ENCODE assay signal across 27 cellular contexts in genomic region chr11:117923275-117923674, GRCh38. TPM values are rescaled to one million over a fixed set of nuclear protein-coding genes. Genes with fewer than 3 reads are reported as not detected.
"Had no signal": no experiment of that assay in that cellular context is flagged by ENCODE, and none has a peak within 500 bp of the region (broad histone marks: within the 10 kb centered on the region; RNA-seq: fewer than 3 reads in every experiment).

No MANE protein-coding gene starts in this region.

- H3K9me3 ChIP-seq: left lung, neutrophil, ovary, prostate gland, tibial nerve, uterus had no signal

- H3K36me3 Mint-ChIP-seq: naive thymus-derived CD8-positive, alpha-beta T cell; stimulated activated memory B cell treated with anti-CD40 and anti-IgM and Interleukin-4, amounts not matched to agents 10 μg/mL and 1 μg/mL and 100 μg/mL, for 72 hours; type B pancreatic cell had no signal

- H3K9me3 Mint-ChIP-seq: naive thymus-derived CD8-positive, alpha-beta T cell; nephron; neural crest cell; stimulated activated memory B cell treated with anti-CD40 and anti-IgM and Interleukin-4, amounts not matched to agents 10 μg/mL and 1 μg/mL and 100 μg/mL, for 72 hours; stimulated activated naive CD8-positive, alpha-beta T cell treated with anti-CD3 and anti-CD28 coated beads, Interleukin-15, amount 100 ng/mL, for 72 hours; type B pancreatic cell had no signal

- DNase-seq: hippocampal formation; left colon; left lung; naive thymus-derived CD8-positive, alpha-beta T cell; occipital lobe; retina; right cardiac atrium; small intestine; stimulated activated CD4-positive, alpha-beta T cell treated with anti-CD3 and anti-CD28 coated beads, Interleukin-1b, Interleukin-23, amount 100 ng/mL, for 48 hours; stimulated activated CD4-positive, alpha-beta T cell treated with anti-CD3 and anti-CD28 coated beads, Interleukin-2, amount 100 ng/mL, for 48 hours; stimulated activated CD4-positive, alpha-beta T cell treated with anti-CD3 and anti-CD28 coated beads, Interleukin-4, amount 100 ng/mL, for 4 hours; stimulated activated CD8-positive, alpha-beta memory T cell treated with anti-CD3 and anti-CD28 coated beads, Interleukin-4, amount 100 ng/mL, for 48 hours; stimulated activated naive CD4-positive, alpha-beta T cell treated with Interleukin-2 at 50 U/mL for 16 hours; stimulated activated naive CD8-positive, alpha-beta T cell treated with anti-CD3 and anti-CD28 coated beads, Interleukin-15, amount 100 ng/mL, for 72 hours; substantia nigra; uterus had no signal

- H3K27ac ChIP-seq: left lung, neutrophil, ovary, prostate gland, tibial nerve, uterus had no signal

- H3K36me3 ChIP-seq: left lung, neutrophil, ovary, prostate gland, tibial nerve, uterus had no signal

- H3K27me3 Mint-ChIP-seq: naive thymus-derived CD8-positive, alpha-beta T cell; stimulated activated memory B cell treated with anti-CD40 and anti-IgM and Interleukin-4, amounts not matched to agents 10 μg/mL and 1 μg/mL and 100 μg/mL, for 72 hours; stimulated activated naive CD8-positive, alpha-beta T cell treated with anti-CD3 and anti-CD28 coated beads, Interleukin-15, amount 100 ng/mL, for 72 hours had no signal

- H3K27me3 ChIP-seq: left lung, neutrophil, ovary, tibial nerve, uterus had no signal

- ATAC-seq: left colon; left lung; naive thymus-derived CD8-positive, alpha-beta T cell; right cardiac atrium; sciatic nerve; stimulated activated memory B cell treated with anti-CD40 and anti-IgM and Interleukin-4, amounts not matched to agents 10 μg/mL and 1 μg/mL and 100 μg/mL, for 72 hours; stimulated activated naive CD8-positive, alpha-beta T cell treated with anti-CD3 and anti-CD28 coated beads, Interleukin-15, amount 100 ng/mL, for 72 hours had no signal

- H3K4me3 Mint-ChIP-seq: naive thymus-derived CD8-positive, alpha-beta T cell; nephron; neural crest cell; stimulated activated memory B cell treated with anti-CD40 and anti-IgM and Interleukin-4, amounts not matched to agents 10 μg/mL and 1 μg/mL and 100 μg/mL, for 72 hours; stimulated activated naive CD8-positive, alpha-beta T cell treated with anti-CD3 and anti-CD28 coated beads, Interleukin-15, amount 100 ng/mL, for 72 hours; type B pancreatic cell had no signal

- H3K4me1 ChIP-seq: left lung, prostate gland, tibial nerve, uterus had no signal

- H3K4me3 ChIP-seq: left lung, lung, ovary, prostate gland, tibial nerve, uterus had no signal

- H3K27ac Mint-ChIP-seq: naive thymus-derived CD8-positive, alpha-beta T cell; nephron; stimulated activated memory B cell treated with anti-CD40 and anti-IgM and Interleukin-4, amounts not matched to agents 10 μg/mL and 1 μg/mL and 100 μg/mL, for 72 hours; type B pancreatic cell had no signal

RNA-seq across cellular contexts. Expression of gene TMPRSS13, which starts 5.9 kb away (rescaled TPM):
- total RNA-seq: neural crest cell had no signal

RNA-seq across cellular contexts. Expression of gene FXYD6, which starts 46.8 kb away (rescaled TPM):
- total RNA-seq: naive thymus-derived CD8-positive, alpha-beta T cell had no signal
- polyA plus RNA-seq: keratinocyte; naive thymus-derived CD8-positive, alpha-beta T cell had no signal
